In the genomic region with DNA sequence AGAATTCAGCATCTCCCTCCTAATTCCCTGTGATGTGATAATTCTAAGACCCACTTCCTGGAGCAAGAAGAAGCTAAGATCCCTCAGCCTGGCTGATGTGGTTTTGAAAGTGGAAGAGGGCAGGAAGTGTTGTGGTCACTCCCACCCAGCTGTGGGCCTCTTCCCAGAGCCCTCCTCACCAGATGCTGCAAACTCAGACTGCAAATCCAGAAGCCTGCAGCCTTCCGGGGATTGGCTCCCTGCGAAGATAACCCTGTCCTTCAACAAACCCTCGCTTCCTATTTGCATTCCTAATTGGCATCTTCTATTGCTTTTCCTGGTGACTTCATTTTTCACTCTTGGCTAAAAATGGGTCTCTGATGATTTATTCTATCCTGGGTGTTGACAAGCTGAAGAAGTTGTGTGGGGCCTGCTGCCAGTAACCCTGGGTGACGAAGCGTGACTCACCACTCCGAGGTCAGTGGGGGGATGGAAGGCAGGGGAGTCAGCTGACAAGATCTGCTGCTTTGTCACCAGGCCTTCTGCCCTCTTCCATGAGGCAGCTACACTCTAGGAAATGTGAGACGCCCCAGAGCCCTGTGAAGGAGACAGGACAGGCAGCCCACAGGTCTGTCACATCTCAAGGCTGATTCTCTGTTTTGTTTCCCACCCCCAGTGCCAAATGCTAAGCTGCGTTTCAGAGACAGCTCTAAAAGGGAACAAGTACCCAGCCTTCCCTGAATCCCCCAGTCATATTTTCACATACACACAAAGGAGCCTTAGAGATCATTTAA, we compare ENCODE assay signal across 1 cellular context.
A peak's percentile ranks its signal among the peaks of the same experiment; 100 is the strongest.
TF ChIP-seq lines count a peak whose summit lies in the region.

No MANE protein-coding gene starts in this region.

TF ChIP-seq in GM12878, 131 proteins besides CTCF, POLR2A, EP300 and RAD21 (continued from another document and continues in another):
- TF ChIP-seq ELK1 (IDR thresholded peaks at IDR 0.05; ENCODE audit: low read depth, low read length): no peak
- TF ChIP-seq NR2C2 (IDR thresholded peaks at IDR 0.05; ENCODE audit: borderline replicate concordance, control insufficient read depth, insufficient read length, low read depth): no peak
- no peak for TF ChIP-seq TCF7 (IDR thresholded peaks at IDR 0.05; ENCODE audit: borderline replicate concordance)
- peak; percentile 74 for TF ChIP-seq NR2C1 (IDR thresholded peaks at IDR 0.05)
- no peak for TF ChIP-seq PRDM15 (CRISPR knock-in tag; IDR thresholded peaks at IDR 0.05)
- 0 out of 2 replicates have a peak, but pooled peaks have one; percentile 52 for TF ChIP-seq HDGF (IDR thresholded peaks at IDR 0.05)
- no peak for TF ChIP-seq CHD4 (IDR thresholded peaks at IDR 0.05)
- TF ChIP-seq MAX (IDR thresholded peaks at IDR 0.05; ENCODE audit: low read depth, low read length): peak; percentile 61; the same call in 1 of the 2 replicates
- TF ChIP-seq CUX1 (IDR thresholded peaks at IDR 0.05; ENCODE audit: insufficient replicate concordance, low read depth, low read length): no peak
- TF ChIP-seq FOXK2 (IDR thresholded peaks at IDR 0.05): peak; percentile 60; the same call in 1 of the 2 replicates
- TF ChIP-seq KLF5 (IDR thresholded peaks at IDR 0.05; ENCODE audit: partially characterized antibody): no peak
- TF ChIP-seq NFYA (IDR thresholded peaks at IDR 0.05; ENCODE audit: borderline replicate concordance, low read depth, low read length): no peak
- 0 out of 2 replicates have a peak, but pooled peaks have one; percentile 24 for TF ChIP-seq MTA3 (IDR thresholded peaks at IDR 0.05; ENCODE audit: borderline replicate concordance, low read length)
- no peak for TF ChIP-seq FOS (IDR thresholded peaks at IDR 0.05; ENCODE audit: borderline replicate concordance, extremely low read depth, insufficient read length)
- peak; percentile 93 for TF ChIP-seq RELB (IDR thresholded peaks at IDR 0.05; ENCODE audit: low read depth)
- TF ChIP-seq, protein P1, sequence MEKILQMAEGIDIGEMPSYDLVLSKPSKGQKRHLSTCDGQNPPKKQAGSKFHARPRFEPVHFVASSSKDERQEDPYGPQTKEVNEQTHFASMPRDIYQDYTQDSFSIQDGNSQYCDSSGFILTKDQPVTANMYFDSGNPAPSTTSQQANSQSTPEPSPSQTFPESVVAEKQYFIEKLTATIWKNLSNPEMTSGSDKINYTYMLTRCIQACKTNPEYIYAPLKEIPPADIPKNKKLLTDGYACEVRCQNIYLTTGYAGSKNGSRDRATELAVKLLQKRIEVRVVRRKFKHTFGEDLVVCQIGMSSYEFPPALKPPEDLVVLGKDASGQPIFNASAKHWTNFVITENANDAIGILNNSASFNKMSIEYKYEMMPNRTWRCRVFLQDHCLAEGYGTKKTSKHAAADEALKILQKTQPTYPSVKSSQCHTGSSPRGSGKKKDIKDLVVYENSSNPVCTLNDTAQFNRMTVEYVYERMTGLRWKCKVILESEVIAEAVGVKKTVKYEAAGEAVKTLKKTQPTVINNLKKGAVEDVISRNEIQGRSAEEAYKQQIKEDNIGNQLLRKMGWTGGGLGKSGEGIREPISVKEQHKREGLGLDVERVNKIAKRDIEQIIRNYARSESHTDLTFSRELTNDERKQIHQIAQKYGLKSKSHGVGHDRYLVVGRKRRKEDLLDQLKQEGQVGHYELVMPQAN (conservative IDR thresholded peaks at IDR 0.05): no peak; the same call in 1 of the 2 replicates
- TF ChIP-seq ATF3 (IDR thresholded peaks at IDR 0.05; ENCODE audit: borderline replicate concordance, extremely low read depth, low read depth, low read length): 0 out of 2 replicates have a peak, but pooled peaks have one; percentile 11
- no peak for TF ChIP-seq ZBTB11 (CRISPR knock-in tag; IDR thresholded peaks at IDR 0.05)
- TF ChIP-seq KAT2A (conservative IDR thresholded peaks at IDR 0.05; ENCODE audit: control insufficient read depth, low read depth, low read length): no peak
- TF ChIP-seq IKZF2 (IDR thresholded peaks at IDR 0.05): peak; percentile 97 to 98
- no peak for TF ChIP-seq CBX5 (IDR thresholded peaks at IDR 0.05; ENCODE audit: low read depth)
- TF ChIP-seq ETV6 (conservative IDR thresholded peaks at IDR 0.05 in 1 of 2, IDR thresholded peaks at IDR 0.05 in 1 of 2; ENCODE audit: borderline replicate concordance in 1 of 2, low read depth in 1 of 2): peak in 1 of 2 experiments; percentile 85; a peak in 2 of 4 replicates
- no peak for TF ChIP-seq SMARCA5 (IDR thresholded peaks at IDR 0.05)
- TF ChIP-seq STAT1 (conservative IDR thresholded peaks at IDR 0.05): no peak
- TF ChIP-seq SP1 (IDR thresholded peaks at IDR 0.05; ENCODE audit: low read depth, low read length): peak; percentile 66
- TF ChIP-seq POU2F2 (IDR thresholded peaks at IDR 0.05; ENCODE audit: borderline replicate concordance, low read depth, low read length): 0 out of 3 replicates have a peak, but pooled peaks have one; percentile 46
- no peak for TF ChIP-seq SMAD5 (IDR thresholded peaks at IDR 0.05; ENCODE audit: low read depth)
- TF ChIP-seq LARP7 (IDR thresholded peaks at IDR 0.05): no peak; the same call in 1 of the 2 replicates
- 0 out of 2 replicates have a peak, but pooled peaks have one; percentile 56 for TF ChIP-seq IRF4 (IDR thresholded peaks at IDR 0.05; ENCODE audit: low read depth, low read length)
- TF ChIP-seq BCLAF1 (IDR thresholded peaks at IDR 0.05): no peak
